20 cellular contexts compared by ENCODE assay signal in the genomic region with DNA sequence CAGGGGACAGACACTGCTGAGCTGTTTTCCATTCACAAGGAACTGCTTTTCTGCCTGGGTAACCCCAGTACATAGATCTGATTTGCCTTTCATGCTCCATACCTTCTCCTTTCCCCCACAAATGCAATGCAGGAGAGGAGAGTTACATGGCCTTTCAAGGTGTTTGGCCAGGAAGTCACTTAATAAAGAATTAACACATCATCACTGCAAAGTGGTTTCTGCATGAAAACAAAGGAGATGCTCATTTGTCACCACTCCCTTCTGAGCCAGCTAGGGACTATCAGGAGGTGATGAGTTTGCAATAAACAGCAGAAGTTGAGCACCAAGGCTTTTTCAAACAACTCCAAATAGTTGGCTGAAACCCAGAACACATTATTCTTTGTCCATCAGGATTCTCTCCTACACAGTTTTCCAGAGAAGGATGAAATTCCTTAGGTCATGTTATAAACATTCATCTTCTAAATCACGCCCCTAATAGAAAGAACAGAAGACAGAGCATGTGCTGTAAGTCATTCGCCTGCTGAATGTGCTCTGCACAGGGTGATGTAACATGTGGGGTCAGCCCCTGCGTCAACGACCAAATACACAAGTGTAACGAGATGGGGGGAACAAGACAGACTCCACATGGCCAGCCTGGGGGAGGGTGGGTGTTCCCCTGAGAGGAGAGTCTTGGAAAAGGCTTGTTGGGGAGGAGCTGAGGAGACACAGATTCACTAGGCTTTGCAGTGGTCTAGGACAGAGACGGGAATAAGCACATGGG.
DNase-seq lines count a peak whose midpoint lies in the region; ATAC-seq, FAIRE-seq and TF ChIP-seq lines count a peak whose summit lies in the region.
"Had no signal": no experiment of that assay in that cellular context is flagged by ENCODE, and none has a peak within 500 bp of the region (broad histone marks: within the 10 kb centered on the region; RNA-seq: fewer than 3 reads in every experiment).

No MANE protein-coding gene starts in this region.

- H3K27me3 ChIP-seq in GM23338 (ENCODE audit: insufficient read depth) (no peaks in the 10 kb centered on the region), HepG2 (ENCODE audit: control insufficient read depth in 1 of 2, insufficient read depth in 2 of 2, low read length in 2 of 2) (peaks cover 0 to 14% of the 10 kb centered on the region in 2 experiments; a peak in 2 of 5 replicates), sigmoid colon (no peaks in the 10 kb centered on the region), H7 (ENCODE audit: control insufficient read depth, insufficient read depth, low read length) (no peaks in the 10 kb centered on the region), trophoblast cell (ENCODE audit: insufficient read depth, low read length) (no peaks in the 10 kb centered on the region)
- H3K27me3 ChIP-seq: ascending aorta, colonic mucosa had no signal

- H3K4me3 Mint-ChIP-seq in GM23338: no peak overlapping the region
- H3K4me3 Mint-ChIP-seq: IgD-negative memory B cell, WTC11 had no signal

- H2AFZ ChIP-seq in GM23338: peak overlapping the region; percentile 81; the same call in 1 of the 2 replicates
- no peak overlapping the region for H2AFZ ChIP-seq in HepG2 (ENCODE audit: low read length)
- no peak overlapping the region for H2AFZ ChIP-seq in trophoblast cell (ENCODE audit: insufficient read depth, low read length, poor library complexity)

- H2AK5ac ChIP-seq in trophoblast cell (ENCODE audit: low read length): no peak overlapping the region

- H2BK5ac ChIP-seq in trophoblast cell (ENCODE audit: low read depth, low read length, poor library complexity): no peak overlapping the region

- H4K8ac ChIP-seq in trophoblast cell (ENCODE audit: low read depth, low read length): no peak overlapping the region

- peaks cover 7% of the 10 kb centered on the region; the same call in 2 of the 3 replicates for H3K4me1 Mint-ChIP-seq in GM23338

- no peaks in the 10 kb centered on the region for H3K4me1 ChIP-seq in GM23338 (ENCODE audit: insufficient read depth)
- no peaks in the 10 kb centered on the region for H3K4me1 ChIP-seq in HepG2 (ENCODE audit: insufficient read depth, low read length)
- H3K4me1 ChIP-seq in sigmoid colon: peaks cover 0 to 28% (median 17%) of the 10 kb centered on the region in 4 donors
- no peaks in the 10 kb centered on the region for H3K4me1 ChIP-seq in trophoblast cell (ENCODE audit: control insufficient read depth in 1 of 2, insufficient read depth in 2 of 2, low read length in 2 of 2)
- H3K4me1 ChIP-seq: ascending aorta, colonic mucosa had no signal

- DNase-seq in GM23338 (ENCODE audit: low spot score) (no peak), fibroblast of the aortic adventitia (ENCODE audit: low read depth) (peak; percentile 63), HepG2 (ENCODE audit: low spot score) (no peak), sigmoid colon (peak; percentile 96), NCI-H2171 treated with DMSO at 0.1 percent for 48 hours (lab: John Stamatoyannopoulos, UW) (no peak), NCI-H2227 (lab: John Stamatoyannopoulos, UW; ENCODE audit: unreplicated experiment) (no peak), H7 (no peak), trophoblast cell (no peak)
- DNase-seq: activated effector memory CD4-positive, alpha-beta T cell treated with Interleukin-2 at 50 U/mL for 16 hours; colonic mucosa; hippocampal formation; NCI-H82; stimulated activated CD4-positive, alpha-beta T cell treated with anti-CD3 and anti-CD28 coated beads, Interleukin-4, amount 100 ng/mL, for 4 hours; T-helper 1 cell had no signal

- no peak overlapping the region for H4K12ac ChIP-seq in trophoblast cell (ENCODE audit: low read depth, low read length)

- H3K14ac ChIP-seq in trophoblast cell (ENCODE audit: low read length): no peak overlapping the region

- no TSS peak for BruUV-seq in HepG2 (replicated peaks; lab: Mats Ljungman, UMichigan)

- 0 out of 2 replicates have a peak, but pooled peaks cover 2% of the 10 kb centered on the region for H3K9me2 ChIP-seq in GM23338 (ENCODE audit: insufficient read depth)

- H3K27me3 Mint-ChIP-seq in GM23338 (ENCODE audit: insufficient read depth, low read depth, poor library complexity): peaks cover 3% of the 10 kb centered on the region

- H3K23ac ChIP-seq in trophoblast cell (ENCODE audit: low read length): no peak overlapping the region

- H4K20me1 ChIP-seq in GM23338 (replicated peaks; ENCODE audit: insufficient read depth) (no peaks in the 10 kb centered on the region), HepG2 (ENCODE audit: insufficient read depth, low read length) (no peaks in the 10 kb centered on the region)

- H3K36me3 Mint-ChIP-seq in GM23338 (ENCODE audit: low read depth): no peaks in the 10 kb centered on the region
- H3K36me3 Mint-ChIP-seq: IgD-negative memory B cell, WTC11 had no signal

- CTCF ChIA-PET in HepG2 (lab: Yijun Ruan, JAX; ENCODE audit: low intra/inter-chr PET ratio, low total read pairs): no interaction called here

- WGBS in HepG2 (ENCODE audit: low lambda C conversion rate): 25% methylated on average over 6 of the region's 6 CpGs
- WGBS in sigmoid colon, 2 donors: 77 to 91% methylated on average over 6 of the region's 6 CpGs
- no CpG with 5 or more reads among the region's 6 CpGs for whole genome bisulfite sequencing in trophoblast cell (ENCODE audit: extremely low coverage, insufficient coverage, insufficient read length)

- H2BK12ac ChIP-seq in trophoblast cell (ENCODE audit: low read length): no peak overlapping the region

- no peak overlapping the region for H4K91ac ChIP-seq in trophoblast cell (ENCODE audit: low read depth, low read length)

- H3K4ac ChIP-seq in trophoblast cell (ENCODE audit: low read depth, low read length): no peak overlapping the region

- no peak overlapping the region for H3K18ac ChIP-seq in trophoblast cell (ENCODE audit: low read length)

- H3K9me3 ChIP-seq in HepG2 (ENCODE audit: low read length) (no peaks in the 10 kb centered on the region), sigmoid colon (no peaks in the 10 kb centered on the region), trophoblast cell (ENCODE audit: insufficient read depth, low read depth, low read length) (no peaks in the 10 kb centered on the region)
- H3K9me3 ChIP-seq: ascending aorta, colonic mucosa had no signal

- intact Hi-C loops in HepG2 (cut with micrococcal nuclease; ENCODE audit: unreplicated experiment) (no loop called here), sigmoid colon (cut with DNase I) (loop anchor here (2.0 to 10.0 kb wide), 3 partner anchors 33 to 313 kb away; no protein-coding TSS in a partner anchor)

- no peaks in the 10 kb centered on the region for H3K36me3 ChIP-seq in GM23338 (ENCODE audit: insufficient read depth)
- H3K36me3 ChIP-seq in HepG2 (replicated peaks in 1 of 2; ENCODE audit: control insufficient read depth in 1 of 2, insufficient read depth in 2 of 2, low read length in 2 of 2): no peaks in the 10 kb centered on the region
- H3K36me3 ChIP-seq in sigmoid colon: no peaks in the 10 kb centered on the region
- H3K36me3 ChIP-seq in H7 (replicated peaks; ENCODE audit: control insufficient read depth, insufficient read depth, low read length): no peaks in the 10 kb centered on the region
- no peaks in the 10 kb centered on the region for H3K36me3 ChIP-seq in trophoblast cell (ENCODE audit: control insufficient read depth in 1 of 2, insufficient read depth in 2 of 2, low read length in 2 of 2)
- H3K36me3 ChIP-seq: ascending aorta, colonic mucosa had no signal

- no peak for TF ChIP-seq CTCF in GM23338 (conservative IDR thresholded peaks at IDR 0.05; ENCODE audit: low read depth in 2 of 2)
- TF ChIP-seq CTCF in fibroblast of the aortic adventitia (IDR thresholded peaks at IDR 0.05; ENCODE audit: insufficient read depth, low read length): no peak
- no peak for TF ChIP-seq CTCF in HepG2 (CRISPR knock-in tag; IDR thresholded peaks at IDR 0.05)
- TF ChIP-seq CTCF in sigmoid colon (IDR thresholded peaks at IDR 0.05): no peak

- H3K79me2 ChIP-seq in GM23338 (replicated peaks; ENCODE audit: insufficient read depth): no peaks in the 10 kb centered on the region
- H3K79me2 ChIP-seq in HepG2 (ENCODE audit: insufficient read depth, low read length): no peaks in the 10 kb centered on the region
- H3K79me2 ChIP-seq in trophoblast cell (ENCODE audit: control insufficient read depth, insufficient read depth, low read length, poor library complexity): no peaks in the 10 kb centered on the region

- H3K27ac ChIP-seq in GM23338 (ENCODE audit: low read depth): no peak overlapping the region
- no peak overlapping the region for H3K27ac ChIP-seq in HepG2 (ENCODE audit: extremely low read length, insufficient read depth, low read length)
- H3K27ac ChIP-seq in sigmoid colon: peak overlapping the region; percentile 59 to 85 (median 72)
- no peak overlapping the region for H3K27ac ChIP-seq in trophoblast cell (ENCODE audit: low read depth, low read length)
- H3K27ac ChIP-seq: ascending aorta, colonic mucosa, skin epidermis had no signal

- H3K9me3 Mint-ChIP-seq in GM23338: no peaks in the 10 kb centered on the region

- TF ChIP-seq RAD21 in HepG2 (CRISPR knock-in tag; IDR thresholded peaks at IDR 0.05): no peak

- POLR2A ChIA-PET in HepG2 (lab: Yijun Ruan, JAX): no interaction called here

- in situ Hi-C loops in HepG2 (cut with HindIII; ENCODE audit: extremely low pct_ligation_motif_present, low pct_unique_long_range_greater_than_20kb): no loop called here

- no peak overlapping the region for H3K4me3 ChIP-seq in GM23338
- H3K4me3 ChIP-seq in fibroblast of the aortic adventitia (ENCODE audit: low read depth, low read length): no peak overlapping the region
- H3K4me3 ChIP-seq in HepG2 (replicated peaks in 1 of 3; ENCODE audit: insufficient read depth in 1 of 3, low read depth in 2 of 3, low read length in 3 of 3): no peak overlapping the region
- H3K4me3 ChIP-seq in sigmoid colon: no peak overlapping the region
- no peak overlapping the region for H3K4me3 ChIP-seq in H7 (ENCODE audit: insufficient read depth, low read depth, low read length)
- no peak overlapping the region for H3K4me3 ChIP-seq in trophoblast cell (ENCODE audit: low read depth, low read length)
- H3K4me3 ChIP-seq: ascending aorta, colonic mucosa, lung, skin epidermis had no signal

- no peak for FAIRE-seq in HepG2 (lab: Jason Lieb, UNC)
- FAIRE-seq: RCC 7860 had no signal

- TF ChIP-seq EP300 in HepG2 (IDR thresholded peaks at IDR 0.05; ENCODE audit: low read depth in 2 of 2, low read length in 2 of 2) (no peak), HepG2 (CRISPR knock-in tag; IDR thresholded peaks at IDR 0.05; ENCODE audit: borderline replicate concordance) (no peak), sigmoid colon (IDR thresholded peaks at IDR 0.05) (peak; percentile 92 to 99 (median 96))

- H3K9ac ChIP-seq in HepG2 (ENCODE audit: insufficient read depth, low read depth, low read length): no peak overlapping the region
- no peak overlapping the region for H3K9ac ChIP-seq in trophoblast cell (ENCODE audit: low read length)

- no peak overlapping the region for H2BK120ac ChIP-seq in trophoblast cell (ENCODE audit: insufficient read depth, low read length, poor library complexity)

- ATAC-seq in GM23338 (no peak), HepG2 (no peak)
- ATAC-seq: WTC11 had no signal

- no peak for TF ChIP-seq POLR2A in HepG2 (IDR thresholded peaks at IDR 0.05; ENCODE audit: insufficient read depth in 1 of 2, low read depth in 2 of 2, low read length in 2 of 2)
- no peak for TF ChIP-seq POLR2A in sigmoid colon (IDR thresholded peaks at IDR 0.05)

- no peaks in the 10 kb centered on the region for H3K79me1 ChIP-seq in trophoblast cell (ENCODE audit: low read length)

- H3F3A ChIP-seq in GM23338 (replicated peaks; ENCODE audit: low read depth): no peaks in the 10 kb centered on the region

- H3K27ac Mint-ChIP-seq in GM23338: no peak overlapping the region
- H3K27ac Mint-ChIP-seq: IgD-negative memory B cell, WTC11 had no signal

- H3K4me2 ChIP-seq in GM23338 (no peak overlapping the region), HepG2 (ENCODE audit: low read depth, low read length) (no peak overlapping the region), trophoblast cell (ENCODE audit: low read length) (no peak overlapping the region)

Comparison
In these comparisons a context has a peak if more than half of its experiments do, and no peak if none do; other contexts are left out.
1. DNase-seq: peak in fibroblast of the aortic adventitia (single experiment) and sigmoid colon (single experiment); none in GM23338 (single experiment), HepG2 (single experiment), NCI-H2171 treated with DMSO at 0.1 percent for 48 hours (single experiment), NCI-H2227 (single experiment), H7 (single experiment) and trophoblast cell (0 of 2).
2. H3K27ac ChIP-seq: peak in sigmoid colon (4 of 4); none in GM23338 (single experiment), HepG2 (single experiment) and trophoblast cell (single experiment).